ENCODE assay signal across 8 cellular contexts in genomic region chr1:42936309-42937078, GRCh38. TPM values are rescaled to one million over a fixed set of nuclear protein-coding genes. Genes with fewer than 3 reads are reported as not detected.
DNase-seq lines count a peak whose midpoint lies in the region; ATAC-seq lines count a peak whose summit lies in the region.

No MANE protein-coding gene starts in this region.

- ATAC-seq in HG03342 (IDR thresholded peaks at IDR 0.05; ENCODE audit: unreplicated experiment): no peak

- DNase-seq in CMK (ENCODE audit: low read depth) (peak; percentile 73), NCI-H460 (ENCODE audit: extremely low read depth, low read depth) (peak; percentile 61), amniotic epithelial cell (ENCODE audit: low read depth) (peak; percentile 76), mesenteric fat pad (ENCODE audit: low spot score) (peak; percentile 88), occipital lobe (lab: John Stamatoyannopoulos, UW) (no peak), DMS114 treated with DMSO at 0.1 percent for 48 hours (lab: John Stamatoyannopoulos, UW; ENCODE audit: unreplicated experiment) (no peak), COR-L47 (lab: John Stamatoyannopoulos, UW) (no peak)

RNA-seq across cellular contexts. Expression of gene SLC2A1, which starts 22.2 kb away (rescaled TPM):
- 129 and 170 TPM in 2 replicates for total RNA-seq in NCI-H460 (2014; rRNA removed; shearing (Covaris generic))
- polyA plus RNA-seq in NCI-H460 (2014; cell fraction: nucleus; rRNA removed): 382 and 424 TPM in 2 replicates
- total RNA-seq in mesenteric fat pad (16.3 TPM), occipital lobe (29.3 TPM)

Comparison
In these comparisons a context has a peak if more than half of its experiments do, and no peak if none do; other contexts are left out.
1. DNase-seq: peak in CMK (single experiment), NCI-H460 (single experiment), amniotic epithelial cell (single experiment) and mesenteric fat pad (single experiment); none in occipital lobe (single experiment), DMS114 treated with DMSO at 0.1 percent for 48 hours (single experiment) and COR-L47 (single experiment).